ENCODE assay signal across 2 cellular contexts in the genomic region with DNA sequence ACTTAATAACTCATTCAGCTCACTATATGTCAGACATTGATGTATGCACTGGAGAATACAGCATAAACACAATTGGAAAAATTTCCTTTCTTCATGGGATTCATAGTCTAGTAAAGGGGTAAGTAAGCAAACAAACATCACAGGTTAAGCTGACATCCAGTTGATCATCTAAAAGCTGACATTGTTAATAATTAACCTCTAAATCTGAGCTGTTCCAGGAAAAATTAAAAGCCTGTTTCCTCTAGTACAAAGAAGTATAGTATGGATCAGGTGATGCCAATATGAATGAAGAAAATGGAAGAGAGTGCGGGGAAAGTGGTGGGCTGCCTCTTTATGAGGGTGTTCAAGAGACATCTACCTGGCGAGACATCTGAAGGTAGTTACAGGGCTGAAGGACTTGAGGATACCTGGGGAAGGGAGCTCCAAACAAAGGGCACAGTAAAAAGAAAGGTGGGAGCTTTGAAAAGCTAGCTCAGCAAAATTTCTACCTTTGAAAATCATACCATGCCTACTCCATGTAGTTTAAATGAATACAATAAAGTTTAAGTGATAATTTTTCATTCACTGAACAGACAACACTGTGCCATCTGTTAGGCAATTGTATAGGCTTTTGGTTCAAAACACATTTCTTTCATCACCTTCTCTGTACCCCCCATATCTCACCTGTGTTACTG.
TF ChIP-seq lines count a peak whose summit lies in the region.

No MANE protein-coding gene starts in this region.

TF ChIP-seq in HepG2, 621 proteins besides CTCF, POLR2A, EP300 and RAD21:
- TF ChIP-seq MAFK (conservative IDR thresholded peaks at IDR 0.05 in 1 of 2, IDR thresholded peaks at IDR 0.05 in 1 of 2; ENCODE audit: low read length in 2 of 2) (peak; percentile 83 to 93), MAFF (IDR thresholded peaks at IDR 0.05; ENCODE audit: low read depth, low read length) (peak; percentile 86), NFE2L2 (IDR thresholded peaks at IDR 0.05; ENCODE audit: low read length) (no peak), CHCHD3 (CRISPR knock-in tag; IDR thresholded peaks at IDR 0.05) (no peak)
- TF ChIP-seq, protein P1, sequence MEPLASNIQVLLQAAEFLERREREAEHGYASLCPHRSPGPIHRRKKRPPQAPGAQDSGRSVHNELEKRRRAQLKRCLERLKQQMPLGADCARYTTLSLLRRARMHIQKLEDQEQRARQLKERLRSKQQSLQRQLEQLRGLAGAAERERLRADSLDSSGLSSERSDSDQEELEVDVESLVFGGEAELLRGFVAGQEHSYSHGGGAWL (CRISPR knock-in tag; IDR thresholded peaks at IDR 0.05): no peak
- TF ChIP-seq, protein P2, sequence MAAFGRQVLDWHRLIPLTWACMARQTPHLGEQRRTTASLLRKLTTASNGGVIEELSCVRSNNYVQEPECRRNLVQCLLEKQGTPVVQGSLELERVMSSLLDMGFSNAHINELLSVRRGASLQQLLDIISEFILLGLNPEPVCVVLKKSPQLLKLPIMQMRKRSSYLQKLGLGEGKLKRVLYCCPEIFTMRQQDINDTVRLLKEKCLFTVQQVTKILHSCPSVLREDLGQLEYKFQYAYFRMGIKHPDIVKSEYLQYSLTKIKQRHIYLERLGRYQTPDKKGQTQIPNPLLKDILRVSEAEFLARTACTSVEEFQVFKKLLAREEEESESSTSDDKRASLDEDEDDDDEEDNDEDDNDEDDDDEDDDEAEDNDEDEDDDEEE (CRISPR knock-in tag; IDR thresholded peaks at IDR 0.05): no peak

TF ChIP-seq in K562, 482 proteins besides CTCF, POLR2A, EP300 and RAD21:
- TF ChIP-seq ZNF316 (IDR thresholded peaks at IDR 0.05): 0 out of 2 replicates have a peak, but pooled peaks have one; percentile 24
- peak; percentile 20; the same call in 1 of the 2 replicates for TF ChIP-seq MAFF (IDR thresholded peaks at IDR 0.05; ENCODE audit: low read length)
- TF ChIP-seq CBX2 (IDR thresholded peaks at IDR 0.05; ENCODE audit: insufficient read depth, low read length, poor library complexity, severe bottlenecking): no peak
- no peak for TF ChIP-seq ZBTB1 (CRISPR knock-in tag; IDR thresholded peaks at IDR 0.05; ENCODE audit: borderline replicate concordance, low read depth)
